15 cellular contexts compared by ENCODE assay signal in genomic region chr14:103155826-103156394, GRCh38.
"Had no signal": no experiment of that assay in that cellular context is flagged by ENCODE, and none has a peak within 500 bp of the region (broad histone marks: within the 10 kb centered on the region; RNA-seq: fewer than 3 reads in every experiment).

No MANE protein-coding gene starts in this region.

- H3K4me3 ChIP-seq: breast epithelium, heart left ventricle, lower lobe of right lung, neural progenitor cell, tibial nerve had no signal

- ATAC-seq: activated T-cell treated with anti-CD3 and anti-CD28 coated beads, Interleukin-2, amount 50 U/mL, for 4 hours had no signal

- H3K27ac ChIP-seq: breast epithelium, heart left ventricle, lower lobe of right lung, neural progenitor cell, tibial nerve had no signal

- H3K27me3 ChIP-seq: breast epithelium, heart left ventricle, neural progenitor cell, tibial nerve had no signal

- H3K4me1 ChIP-seq: lower lobe of right lung, neural progenitor cell had no signal

- H3K4me2 ChIP-seq: neural progenitor cell had no signal

- H3K9me3 ChIP-seq: breast epithelium, heart left ventricle, lower lobe of right lung, tibial nerve had no signal

- DNase-seq: activated CD4-positive, alpha-beta T cell treated with anti-CD3 and anti-CD28 coated beads, Interleukin-2, amount 50 U/mL, for 4 hours; activated CD8-positive, alpha-beta memory T cell treated with anti-CD3 and anti-CD28 coated beads for 24 hours; activated CD8-positive, alpha-beta memory T cell treated with anti-CD3 and anti-CD28 coated beads, Interleukin-2, amount 50 U/mL, for 48 hours; activated naive CD4-positive, alpha-beta T cell; activated T-cell treated with anti-CD3 and anti-CD28 coated beads, Interleukin-2, amount 50 U/mL, for 4 hours; amniotic stem cell; islet precursor cell; lower lobe of right lung; naive B cell; stimulated activated CD4-positive, alpha-beta T cell treated with anti-CD3 and anti-CD28 coated beads, Interleukin-4, amount 100 ng/mL, for 4 hours; T-helper 9 cell had no signal

- H3K36me3 ChIP-seq: breast epithelium, heart left ventricle, lower lobe of right lung, neural progenitor cell, tibial nerve had no signal

- H3K9ac ChIP-seq: neural progenitor cell had no signal
